ENCODE assay signal across 23 cellular contexts in genomic region chr14:79304279-79304678, GRCh38.
"Had no signal": no experiment of that assay in that cellular context is flagged by ENCODE, and none has a peak within 500 bp of the region (broad histone marks: within the 10 kb centered on the region; RNA-seq: fewer than 3 reads in every experiment).

No MANE protein-coding gene starts in this region.

- H3K9me3 ChIP-seq: colonic mucosa, esophagus muscularis mucosa, esophagus squamous epithelium, gastrocnemius medialis, gastroesophageal sphincter, heart left ventricle had no signal

- H3K4me1 ChIP-seq: colonic mucosa, esophagus squamous epithelium, foreskin keratinocyte, gastrocnemius medialis, heart left ventricle, heart right ventricle had no signal

- H3K36me3 ChIP-seq: colonic mucosa, esophagus squamous epithelium, gastrocnemius medialis, heart left ventricle, heart right ventricle had no signal

- H3K4me3 ChIP-seq: colonic mucosa, coronary artery, dorsolateral prefrontal cortex, esophagus muscularis mucosa, esophagus squamous epithelium, gastrocnemius medialis, gastroesophageal sphincter, heart left ventricle, heart right ventricle had no signal

- H3K27ac ChIP-seq: colonic mucosa, coronary artery, dorsolateral prefrontal cortex, epithelial cell of prostate, esophagus muscularis mucosa, esophagus squamous epithelium, foreskin keratinocyte, gastrocnemius medialis, gastroesophageal sphincter, heart left ventricle, heart right ventricle had no signal

- DNase-seq: colonic mucosa; cortex of kidney; dermis blood vessel endothelial cell; dorsolateral prefrontal cortex; effector CD4-positive, alpha-beta T cell; effector CD8-positive, alpha-beta T cell; effector memory CD4-positive, alpha-beta T cell; effector memory CD8-positive, alpha-beta T cell; endodermal cell; erythroblast; esophagus squamous epithelium; foreskin fibroblast; foreskin keratinocyte; foreskin melanocyte; gastrocnemius medialis; glutamatergic neuron; head of caudate nucleus; heart left ventricle; heart right ventricle had no signal
